Comparison of ENCODE assay signal across 18 cellular contexts in the genomic region with DNA sequence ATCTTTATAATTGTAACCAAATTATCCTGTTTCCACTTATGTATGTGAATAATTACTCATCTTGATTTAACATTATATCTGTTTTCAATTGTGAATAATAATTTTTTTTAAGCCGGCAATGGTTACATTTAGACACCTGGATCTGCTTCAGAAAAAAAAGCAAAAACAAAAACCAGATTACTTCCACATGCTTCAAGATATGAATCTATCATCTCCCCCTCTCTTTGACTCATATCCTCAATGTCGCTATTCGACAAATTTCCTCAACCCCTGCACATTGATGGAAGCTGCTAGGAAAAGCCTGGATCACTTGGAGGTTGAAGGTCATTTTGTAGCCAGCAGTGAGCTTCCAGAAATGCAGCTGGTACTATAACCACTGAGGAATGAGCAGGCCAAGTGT. TPM values are rescaled to one million over a fixed set of nuclear protein-coding genes. Genes with fewer than 3 reads are reported as not detected.
"Had no signal": no experiment of that assay in that cellular context is flagged by ENCODE, and none has a peak within 500 bp of the region (broad histone marks: within the 10 kb centered on the region; RNA-seq: fewer than 3 reads in every experiment).

No MANE protein-coding gene starts in this region.

- ATAC-seq: left cardiac atrium; naive thymus-derived CD8-positive, alpha-beta T cell; pancreas; right lobe of liver; stimulated activated effector memory CD8-positive, alpha-beta T cell treated with anti-CD3 and anti-CD28 coated beads, Interleukin-12 subunit alpha, Interleukin-12 subunit beta, amount 100 ng/mL, for 72 hours had no signal

- H3K4me3 ChIP-seq: cardiac muscle cell, hepatocyte, pancreas, right lobe of liver, smooth muscle cell, stomach had no signal

- FAIRE-seq: pancreas had no signal

- H3K9me3 ChIP-seq: pancreas, right lobe of liver, stomach had no signal

- DNase-seq: activated CD4-positive, alpha-beta T cell treated with anti-CD3 and anti-CD28 coated beads for 1 hour; activated gamma-delta T cell treated with Interleukin-2 at 50 U/mL for 16 hours; amniotic stem cell; effector memory CD4-positive, alpha-beta T cell; left cardiac atrium; mesendoderm; naive thymus-derived CD8-positive, alpha-beta T cell; pancreas; right lobe of liver; stimulated activated CD4-positive, alpha-beta T cell treated with anti-CD3 and anti-CD28 coated beads, Interleukin-4, amount 100 ng/mL, for 24 hours; stomach; T-helper 2 cell; trophoblast cell had no signal

- H3K36me3 ChIP-seq: cardiac muscle cell, pancreas, right lobe of liver, stomach had no signal

- H3K27me3 ChIP-seq: cardiac muscle cell, hepatocyte, pancreas, right lobe of liver, stomach had no signal

RNA-seq across cellular contexts. Expression of a gene that starts 42.7 kb away (rescaled TPM):
- total RNA-seq: glomerular endothelial cell had no signal
